Comparison of ENCODE assay signal across 2 cellular contexts in the genomic region with DNA sequence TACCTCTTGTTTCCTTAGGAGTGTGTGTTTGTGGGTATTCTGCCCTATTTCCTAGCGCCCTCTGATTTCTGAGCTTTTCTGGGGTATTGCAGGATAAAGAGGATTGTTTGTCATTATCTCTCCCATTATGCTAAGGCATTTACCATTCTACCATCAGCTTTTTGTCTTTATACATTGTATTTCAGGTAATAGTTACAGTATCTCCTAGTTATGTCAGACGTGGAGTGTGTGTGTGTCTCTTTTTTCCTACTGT.
TF ChIP-seq lines count a peak whose summit lies in the region.

No MANE protein-coding gene starts in this region.

TF ChIP-seq in A549, 52 proteins besides CTCF, POLR2A, EP300 and RAD21:
- TF ChIP-seq RCOR1 (IDR thresholded peaks at IDR 0.05; ENCODE audit: low read depth, low read length), result no peak
- TF ChIP-seq SREBF2 (IDR thresholded peaks at IDR 0.05), result no peak
- TF ChIP-seq, protein P1, sequence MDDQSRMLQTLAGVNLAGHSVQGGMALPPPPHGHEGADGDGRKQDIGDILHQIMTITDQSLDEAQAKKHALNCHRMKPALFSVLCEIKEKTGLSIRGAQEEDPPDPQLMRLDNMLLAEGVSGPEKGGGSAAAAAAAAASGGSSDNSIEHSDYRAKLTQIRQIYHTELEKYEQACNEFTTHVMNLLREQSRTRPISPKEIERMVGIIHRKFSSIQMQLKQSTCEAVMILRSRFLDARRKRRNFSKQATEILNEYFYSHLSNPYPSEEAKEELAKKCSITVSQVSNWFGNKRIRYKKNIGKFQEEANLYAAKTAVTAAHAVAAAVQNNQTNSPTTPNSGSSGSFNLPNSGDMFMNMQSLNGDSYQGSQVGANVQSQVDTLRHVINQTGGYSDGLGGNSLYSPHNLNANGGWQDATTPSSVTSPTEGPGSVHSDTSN (IDR thresholded peaks at IDR 0.05), result no peak
- TF ChIP-seq, protein P2, sequence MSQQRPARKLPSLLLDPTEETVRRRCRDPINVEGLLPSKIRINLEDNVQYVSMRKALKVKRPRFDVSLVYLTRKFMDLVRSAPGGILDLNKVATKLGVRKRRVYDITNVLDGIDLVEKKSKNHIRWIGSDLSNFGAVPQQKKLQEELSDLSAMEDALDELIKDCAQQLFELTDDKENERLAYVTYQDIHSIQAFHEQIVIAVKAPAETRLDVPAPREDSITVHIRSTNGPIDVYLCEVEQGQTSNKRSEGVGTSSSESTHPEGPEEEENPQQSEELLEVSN (IDR thresholded peaks at IDR 0.05; ENCODE audit: borderline replicate concordance, low read depth), result no peak
- TF ChIP-seq, protein P3, sequence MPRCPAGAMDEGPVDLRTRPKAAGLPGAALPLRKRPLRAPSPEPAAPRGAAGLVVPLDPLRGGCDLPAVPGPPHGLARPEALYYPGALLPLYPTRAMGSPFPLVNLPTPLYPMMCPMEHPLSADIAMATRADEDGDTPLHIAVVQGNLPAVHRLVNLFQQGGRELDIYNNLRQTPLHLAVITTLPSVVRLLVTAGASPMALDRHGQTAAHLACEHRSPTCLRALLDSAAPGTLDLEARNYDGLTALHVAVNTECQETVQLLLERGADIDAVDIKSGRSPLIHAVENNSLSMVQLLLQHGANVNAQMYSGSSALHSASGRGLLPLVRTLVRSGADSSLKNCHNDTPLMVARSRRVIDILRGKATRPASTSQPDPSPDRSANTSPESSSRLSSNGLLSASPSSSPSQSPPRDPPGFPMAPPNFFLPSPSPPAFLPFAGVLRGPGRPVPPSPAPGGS (IDR thresholded peaks at IDR 0.05), result no peak
- TF ChIP-seq HEYL (CRISPR knock-in tag; IDR thresholded peaks at IDR 0.05), result no peak
- no peak for TF ChIP-seq CBX8 (IDR thresholded peaks at IDR 0.05)
- no peak for TF ChIP-seq MAZ (IDR thresholded peaks at IDR 0.05; ENCODE audit: borderline replicate concordance, low read depth, low read length)
- no peak for TF ChIP-seq BHLHE40 (IDR thresholded peaks at IDR 0.05; ENCODE audit: low read depth, low read length)
- TF ChIP-seq NPAS2 (CRISPR knock-in tag; IDR thresholded peaks at IDR 0.05; ENCODE audit: borderline replicate concordance), result no peak
- no peak for TF ChIP-seq KDM1A (IDR thresholded peaks at IDR 0.05; ENCODE audit: low read depth)
- TF ChIP-seq GATA3 (IDR thresholded peaks at IDR 0.05; ENCODE audit: borderline replicate concordance), result no peak
- TF ChIP-seq, protein P4, sequence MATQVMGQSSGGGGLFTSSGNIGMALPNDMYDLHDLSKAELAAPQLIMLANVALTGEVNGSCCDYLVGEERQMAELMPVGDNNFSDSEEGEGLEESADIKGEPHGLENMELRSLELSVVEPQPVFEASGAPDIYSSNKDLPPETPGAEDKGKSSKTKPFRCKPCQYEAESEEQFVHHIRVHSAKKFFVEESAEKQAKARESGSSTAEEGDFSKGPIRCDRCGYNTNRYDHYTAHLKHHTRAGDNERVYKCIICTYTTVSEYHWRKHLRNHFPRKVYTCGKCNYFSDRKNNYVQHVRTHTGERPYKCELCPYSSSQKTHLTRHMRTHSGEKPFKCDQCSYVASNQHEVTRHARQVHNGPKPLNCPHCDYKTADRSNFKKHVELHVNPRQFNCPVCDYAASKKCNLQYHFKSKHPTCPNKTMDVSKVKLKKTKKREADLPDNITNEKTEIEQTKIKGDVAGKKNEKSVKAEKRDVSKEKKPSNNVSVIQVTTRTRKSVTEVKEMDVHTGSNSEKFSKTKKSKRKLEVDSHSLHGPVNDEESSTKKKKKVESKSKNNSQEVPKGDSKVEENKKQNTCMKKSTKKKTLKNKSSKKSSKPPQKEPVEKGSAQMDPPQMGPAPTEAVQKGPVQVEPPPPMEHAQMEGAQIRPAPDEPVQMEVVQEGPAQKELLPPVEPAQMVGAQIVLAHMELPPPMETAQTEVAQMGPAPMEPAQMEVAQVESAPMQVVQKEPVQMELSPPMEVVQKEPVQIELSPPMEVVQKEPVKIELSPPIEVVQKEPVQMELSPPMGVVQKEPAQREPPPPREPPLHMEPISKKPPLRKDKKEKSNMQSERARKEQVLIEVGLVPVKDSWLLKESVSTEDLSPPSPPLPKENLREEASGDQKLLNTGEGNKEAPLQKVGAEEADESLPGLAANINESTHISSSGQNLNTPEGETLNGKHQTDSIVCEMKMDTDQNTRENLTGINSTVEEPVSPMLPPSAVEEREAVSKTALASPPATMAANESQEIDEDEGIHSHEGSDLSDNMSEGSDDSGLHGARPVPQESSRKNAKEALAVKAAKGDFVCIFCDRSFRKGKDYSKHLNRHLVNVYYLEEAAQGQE (IDR thresholded peaks at IDR 0.05), result no peak
- TF ChIP-seq, protein P5, sequence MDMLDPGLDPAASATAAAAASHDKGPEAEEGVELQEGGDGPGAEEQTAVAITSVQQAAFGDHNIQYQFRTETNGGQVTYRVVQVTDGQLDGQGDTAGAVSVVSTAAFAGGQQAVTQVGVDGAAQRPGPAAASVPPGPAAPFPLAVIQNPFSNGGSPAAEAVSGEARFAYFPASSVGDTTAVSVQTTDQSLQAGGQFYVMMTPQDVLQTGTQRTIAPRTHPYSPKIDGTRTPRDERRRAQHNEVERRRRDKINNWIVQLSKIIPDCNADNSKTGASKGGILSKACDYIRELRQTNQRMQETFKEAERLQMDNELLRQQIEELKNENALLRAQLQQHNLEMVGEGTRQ (IDR thresholded peaks at IDR 0.05), result no peak
- TF ChIP-seq ESRRA (IDR thresholded peaks at IDR 0.05; ENCODE audit: borderline replicate concordance, low read length), result no peak
- no peak for TF ChIP-seq ZC3H11A (IDR thresholded peaks at IDR 0.05)
- TF ChIP-seq, protein P6, sequence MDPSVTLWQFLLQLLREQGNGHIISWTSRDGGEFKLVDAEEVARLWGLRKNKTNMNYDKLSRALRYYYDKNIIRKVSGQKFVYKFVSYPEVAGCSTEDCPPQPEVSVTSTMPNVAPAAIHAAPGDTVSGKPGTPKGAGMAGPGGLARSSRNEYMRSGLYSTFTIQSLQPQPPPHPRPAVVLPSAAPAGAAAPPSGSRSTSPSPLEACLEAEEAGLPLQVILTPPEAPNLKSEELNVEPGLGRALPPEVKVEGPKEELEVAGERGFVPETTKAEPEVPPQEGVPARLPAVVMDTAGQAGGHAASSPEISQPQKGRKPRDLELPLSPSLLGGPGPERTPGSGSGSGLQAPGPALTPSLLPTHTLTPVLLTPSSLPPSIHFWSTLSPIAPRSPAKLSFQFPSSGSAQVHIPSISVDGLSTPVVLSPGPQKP (IDR thresholded peaks at IDR 0.05; ENCODE audit: low read depth, low read length), result no peak
- no peak for TF ChIP-seq NFE2L2 (conservative IDR thresholded peaks at IDR 0.05; ENCODE audit: low read length)
- TF ChIP-seq HOXA7 (CRISPR knock-in tag; IDR thresholded peaks at IDR 0.05), result no peak
- TF ChIP-seq CHD4 (IDR thresholded peaks at IDR 0.05; ENCODE audit: borderline replicate concordance), result no peak

TF ChIP-seq in SK-N-SH, 30 proteins besides CTCF, POLR2A, EP300 and RAD21:
- TF ChIP-seq, protein P5 (IDR thresholded peaks at IDR 0.05; ENCODE audit: borderline replicate concordance, low read depth, low read length), result no peak
